ENCODE assay signal across 9 cellular contexts in genomic region chr20:54219751-54220426, GRCh38. TPM values are rescaled to one million over a fixed set of nuclear protein-coding genes. Genes with fewer than 3 reads are reported as not detected.
DNase-seq lines count a peak whose midpoint lies in the region; TF ChIP-seq lines count a peak whose summit lies in the region.
"Had no signal": no experiment of that assay in that cellular context is flagged by ENCODE, and none has a peak within 500 bp of the region (broad histone marks: within the 10 kb centered on the region; RNA-seq: fewer than 3 reads in every experiment).

No MANE protein-coding gene starts in this region.

- peaks cover 27% of the 10 kb centered on the region for H3K36me3 Mint-ChIP-seq in neural progenitor cell
- H3K36me3 Mint-ChIP-seq in activated naive CD4-positive, alpha-beta T cell treated with anti-CD3 and anti-CD28 coated beads, Interleukin-2, amount 10 ng/mL, durations not matched to agents 7 days and 5 days, result peaks cover 16% of the 10 kb centered on the region
- peaks cover 0 to 41% (median 7%) of the 10 kb centered on the region in 3 donors for H3K36me3 Mint-ChIP-seq in CD8-positive, alpha-beta memory T cell

- no peaks in the 10 kb centered on the region for H3K9me3 ChIP-seq in neural progenitor cell (ENCODE audit: low read depth)
- H3K9me3 ChIP-seq in CD8-positive, alpha-beta memory T cell (ENCODE audit: low read length), result no peaks in the 10 kb centered on the region

- no peak overlapping the region for H3K4me3 ChIP-seq in neural progenitor cell
- no peak overlapping the region for H3K4me3 ChIP-seq in CD8-positive, alpha-beta memory T cell (ENCODE audit: low read length)

- H3K27ac ChIP-seq in neural progenitor cell, result no peak overlapping the region
- no peak overlapping the region for H3K27ac ChIP-seq in CD8-positive, alpha-beta memory T cell (ENCODE audit: low read depth, low read length)

- H3K4me1 Mint-ChIP-seq in neural progenitor cell, result peaks cover 42% of the 10 kb centered on the region
- H3K4me1 Mint-ChIP-seq in activated naive CD4-positive, alpha-beta T cell treated with anti-CD3 and anti-CD28 coated beads, Interleukin-2, amount 10 ng/mL, durations not matched to agents 7 days and 5 days, result peaks cover 21% of the 10 kb centered on the region
- H3K4me1 Mint-ChIP-seq in CD8-positive, alpha-beta memory T cell, result peaks cover 13 to 27% (median 27%) of the 10 kb centered on the region in 3 donors

- peaks cover 15% of the 10 kb centered on the region for H3K36me3 ChIP-seq in neural progenitor cell
- H3K36me3 ChIP-seq in CD8-positive, alpha-beta memory T cell (ENCODE audit: insufficient read depth, low read length), result peaks cover 10% of the 10 kb centered on the region

- DNase-seq in GM10248 (ENCODE audit: extremely low spot score) (no peak), NCI-H1417 treated with DMSO at 0.1 percent for 48 hours (lab: John Stamatoyannopoulos, UW) (peak; percentile 6), cerebellar cortex (ENCODE audit: low spot score) (peak; percentile 62), neural progenitor cell (ENCODE audit: low spot score) (peak; percentile 59)
- DNase-seq in activated CD4-positive, alpha-beta T cell treated with anti-CD3 and anti-CD28 coated beads for 4 hours, result no peak
- no peak for DNase-seq in activated naive CD4-positive, alpha-beta T cell treated with anti-CD3 and anti-CD28 coated beads, Interleukin-2, amount 10 ng/mL, durations not matched to agents 7 days and 5 days
- DNase-seq in activated T-cell treated with anti-CD3 and anti-CD28 coated beads, Interleukin-2, amount 50 U/mL, for 1 hour, result no peak
- DNase-seq in CD8-positive, alpha-beta memory T cell, result no peak

- H4K20me1 ChIP-seq in neural progenitor cell (ENCODE audit: low read depth), result no peaks in the 10 kb centered on the region

- H2AFZ ChIP-seq in neural progenitor cell (replicated peaks), result no peak overlapping the region

- H3F3A ChIP-seq in neural progenitor cell (ENCODE audit: low read depth), result peaks cover 38% of the 10 kb centered on the region

- H3K79me2 ChIP-seq in neural progenitor cell (ENCODE audit: low read depth), result peaks cover 13% of the 10 kb centered on the region

- CTCF ChIA-PET in GM10248 (lab: Yijun Ruan, JAX), result interaction anchor here (1.1 to 4.8 kb wide), 5 partner anchors 12 to 432 kb away, joined by 3 to 26 read pairs (median 5); partner anchors contain the start of gene PFDN4
- CTCF ChIA-PET in activated naive CD4-positive, alpha-beta T cell treated with anti-CD3 and anti-CD28 coated beads, Interleukin-2, amount 10 ng/mL, durations not matched to agents 7 days and 5 days (lab: Charles Lee), result interaction anchor here (0.9 to 2.1 kb wide), 6 partner anchors 12 to 428 kb away, joined by 3 to 12 read pairs (median 6); partner anchors contain the start of gene PFDN4
- CTCF ChIA-PET in CD8-positive, alpha-beta memory T cell (lab: Charles Lee), result interaction anchor here (1.4 kb wide), 1 partner anchor 12 kb away, joined by 5 read pairs; the partner anchor contains the start of gene PFDN4

- peaks cover 33% of the 10 kb centered on the region for H3K4me1 ChIP-seq in neural progenitor cell
- H3K4me1 ChIP-seq in CD8-positive, alpha-beta memory T cell (ENCODE audit: insufficient read depth, low read length), result peaks cover 16% of the 10 kb centered on the region

- H3K4me3 Mint-ChIP-seq in neural progenitor cell, result no peak overlapping the region
- no peak overlapping the region for H3K4me3 Mint-ChIP-seq in activated naive CD4-positive, alpha-beta T cell treated with anti-CD3 and anti-CD28 coated beads, Interleukin-2, amount 10 ng/mL, durations not matched to agents 7 days and 5 days
- no peak overlapping the region for H3K4me3 Mint-ChIP-seq in CD8-positive, alpha-beta memory T cell

- no peaks in the 10 kb centered on the region for H3K27me3 ChIP-seq in neural progenitor cell
- H3K27me3 ChIP-seq in CD8-positive, alpha-beta memory T cell (ENCODE audit: insufficient read depth, low read length, poor library complexity, severe bottlenecking), result no peaks in the 10 kb centered on the region

- TF ChIP-seq CTCF in GM10248 (IDR thresholded peaks at IDR 0.05; ENCODE audit: control extremely low read depth, extremely low read depth, low read depth, missing control alignments), result peak; percentile 25
- peak; percentile 73 for TF ChIP-seq CTCF in neural progenitor cell (IDR thresholded peaks at IDR 0.05)

- POLR2A ChIA-PET in GM10248 (lab: Yijun Ruan, JAX), result no interaction called here
- POLR2A ChIA-PET in CD8-positive, alpha-beta memory T cell (lab: Charles Lee), result no interaction called here

- no peak overlapping the region for H3K4me2 ChIP-seq in neural progenitor cell

- no peak overlapping the region for H3K9ac ChIP-seq in neural progenitor cell

- no peak overlapping the region for H3K27ac Mint-ChIP-seq in neural progenitor cell
- H3K27ac Mint-ChIP-seq in activated naive CD4-positive, alpha-beta T cell treated with anti-CD3 and anti-CD28 coated beads, Interleukin-2, amount 10 ng/mL, durations not matched to agents 7 days and 5 days, result no peak overlapping the region
- H3K27ac Mint-ChIP-seq in CD8-positive, alpha-beta memory T cell, result no peak overlapping the region

- no peaks in the 10 kb centered on the region for H3K27me3 Mint-ChIP-seq in neural progenitor cell (ENCODE audit: insufficient read depth, low read depth)
- no peaks in the 10 kb centered on the region for H3K27me3 Mint-ChIP-seq in activated naive CD4-positive, alpha-beta T cell treated with anti-CD3 and anti-CD28 coated beads, Interleukin-2, amount 10 ng/mL, durations not matched to agents 7 days and 5 days
- no peaks in the 10 kb centered on the region for H3K27me3 Mint-ChIP-seq in CD8-positive, alpha-beta memory T cell

- H3K9me3 Mint-ChIP-seq in neural progenitor cell, result no peaks in the 10 kb centered on the region
- H3K9me3 Mint-ChIP-seq in activated naive CD4-positive, alpha-beta T cell treated with anti-CD3 and anti-CD28 coated beads, Interleukin-2, amount 10 ng/mL, durations not matched to agents 7 days and 5 days, result no peaks in the 10 kb centered on the region
- no peaks in the 10 kb centered on the region for H3K9me3 Mint-ChIP-seq in CD8-positive, alpha-beta memory T cell

RNA-seq across cellular contexts. Expression of gene PFDN4, which starts 12.0 kb away (rescaled TPM):
- 198 and 597 TPM in 2 replicates for total RNA-seq in neural progenitor cell (ENCODE audit: low replicate concordance)
- total RNA-seq in CD8-positive, alpha-beta memory T cell, result 10 to 100 TPM; 37.1 to 41.3 TPM
- 42.5 TPM for polyA plus RNA-seq in CD8-positive, alpha-beta memory T cell

RNA-seq across cellular contexts. Expression of gene CYP24A1, which starts 46.1 kb away (rescaled TPM):
- not detected in 2 replicates for total RNA-seq in neural progenitor cell (ENCODE audit: low replicate concordance)
- under 1 TPM; 0.37 to 0.58 TPM for total RNA-seq in CD8-positive, alpha-beta memory T cell
- 0.40 TPM for polyA plus RNA-seq in CD8-positive, alpha-beta memory T cell
- total RNA-seq: pulmonary artery endothelial cell had no signal

Comparison
In these comparisons a context has a peak if more than half of its experiments do, and no peak if none do; other contexts are left out.
1. DNase-seq: peak in NCI-H1417 treated with DMSO at 0.1 percent for 48 hours (single experiment), cerebellar cortex (single experiment) and neural progenitor cell (single experiment); none in GM10248 (single experiment), activated CD4-positive, alpha-beta T cell treated with anti-CD3 and anti-CD28 coated beads for 4 hours (0 of 2), activated naive CD4-positive, alpha-beta T cell treated with anti-CD3 and anti-CD28 coated beads, Interleukin-2, amount 10 ng/mL, durations not matched to agents 7 days and 5 days (single experiment), activated T-cell treated with anti-CD3 and anti-CD28 coated beads, Interleukin-2, amount 50 U/mL, for 1 hour (single experiment) and CD8-positive, alpha-beta memory T cell (0 of 5).